ENCODE assay signal across 8 cellular contexts in the genomic region with DNA sequence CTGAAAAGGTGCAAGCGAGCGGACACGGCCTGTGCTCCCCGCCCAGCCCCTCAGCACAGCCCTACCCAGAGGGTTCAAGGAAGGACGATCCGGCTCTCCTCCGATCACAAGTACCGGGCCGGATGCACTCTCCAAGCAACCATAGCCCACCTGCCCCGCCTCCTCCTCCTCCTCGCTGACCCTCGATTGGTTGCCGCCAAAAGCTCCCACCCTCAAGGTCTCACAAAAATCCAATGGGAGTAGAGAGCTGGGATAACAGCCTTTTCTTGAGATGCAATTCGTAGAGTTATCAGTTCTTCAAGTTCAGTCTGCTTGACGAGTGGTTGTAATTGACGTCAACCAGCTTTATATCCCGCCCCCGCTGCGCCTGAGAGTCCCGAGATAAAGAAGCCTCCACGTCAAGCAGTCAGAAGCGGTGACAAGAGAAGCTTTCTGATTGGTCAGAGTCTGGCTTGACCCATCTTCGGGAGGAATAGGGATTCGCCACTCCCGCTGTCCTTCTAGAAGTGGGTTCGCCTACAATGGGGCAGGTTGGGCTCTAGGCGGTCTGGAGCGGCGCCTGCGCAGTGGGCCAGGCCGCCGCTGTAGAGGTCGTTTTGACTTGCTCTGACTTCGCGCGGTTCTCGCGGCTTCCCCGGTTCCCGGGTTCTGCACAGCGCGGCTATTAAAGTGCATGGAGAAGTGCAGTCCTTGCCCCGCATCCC. TPM values are rescaled to one million over a fixed set of nuclear protein-coding genes. Genes with fewer than 3 reads are reported as not detected.
DNase-seq lines count a peak whose midpoint lies in the region; ATAC-seq and TF ChIP-seq lines count a peak whose summit lies in the region.

TSS of gene IFT27 (minus strand) at position 154 of the 704 bp plus-strand sequence. CDS start 412 bp downstream, outside the sequence.

- peak within 1 kb of the TSS; percentile 76 for H3K9ac ChIP-seq in GM23248

- H3K9me2 ChIP-seq in DOHH2 (replicated peaks; ENCODE audit: control insufficient read depth, low read length) (no peaks in the 10 kb centered on the region), GM23248 (ENCODE audit: insufficient read depth) (no peaks in the 10 kb centered on the region)

- H3K4me2 ChIP-seq in DOHH2 (ENCODE audit: low read length) (peak within 1 kb of the TSS; percentile 72), GM23248 (ENCODE audit: unreplicated experiment) (peak within 1 kb of the TSS; percentile 88)

- DNase-seq in GM23248 (peak; percentile 100), LHCN-M2 (ENCODE audit: low read depth) (peak; percentile 100), RWPE2 (ENCODE audit: low spot score) (peak; percentile 98), fibroblast of mammary gland (ENCODE audit: low read depth) (peak; percentile 100)
- peak; percentile 98 for DNase-seq in activated T-helper 2 cell treated with anti-CD3 and anti-CD28 coated beads, Interferon-gamma antibody, Interleukin-2, Interleukin-4, amounts not matched to agents 10 μg/mL and 5 μg/mL and 100 μg/mL, durations not matched to agents 14 hours and 24 hours and 36 hours (ENCODE audit: low spot score)
- DNase-seq in naive thymus-derived CD8-positive, alpha-beta T cell = peak; percentile 86 to 100 (median 98)
- peak; percentile 95 to 99 (median 97) for DNase-seq in stimulated activated naive CD4-positive, alpha-beta T cell (lab: John Stamatoyannopoulos, UW)

- H3K27ac Mint-ChIP-seq in activated T-helper 2 cell treated with anti-CD3 and anti-CD28 coated beads, Interferon-gamma antibody, Interleukin-2, Interleukin-4, amounts not matched to agents 10 μg/mL and 5 μg/mL and 100 μg/mL, durations not matched to agents 14 hours and 24 hours and 36 hours = peak within 1 kb of the TSS; percentile 92
- H3K27ac Mint-ChIP-seq in naive thymus-derived CD8-positive, alpha-beta T cell = peak within 1 kb of the TSS; percentile 94 to 99 (median 96)

- ATAC-seq in RWPE2 (ENCODE audit: low read depth) = peak; percentile 97
- peak; percentile 86 to 88 for ATAC-seq in naive thymus-derived CD8-positive, alpha-beta T cell

- H3K9me3 Mint-ChIP-seq in activated T-helper 2 cell treated with anti-CD3 and anti-CD28 coated beads, Interferon-gamma antibody, Interleukin-2, Interleukin-4, amounts not matched to agents 10 μg/mL and 5 μg/mL and 100 μg/mL, durations not matched to agents 14 hours and 24 hours and 36 hours = no peaks in the 10 kb centered on the region
- H3K9me3 Mint-ChIP-seq in naive thymus-derived CD8-positive, alpha-beta T cell = no peaks in the 10 kb centered on the region

- H3F3A ChIP-seq in DOHH2 (ENCODE audit: control insufficient read depth, insufficient read depth) (no peaks in the 10 kb centered on the region), GM23248 (ENCODE audit: insufficient read depth) (no peaks in the 10 kb centered on the region)

- H3K79me2 ChIP-seq in DOHH2 (ENCODE audit: control insufficient read depth, low read length) (peaks cover 9% of the 10 kb centered on the region), GM23248 (ENCODE audit: insufficient read depth) (no peaks in the 10 kb centered on the region)

- H4K20me1 ChIP-seq in DOHH2 (ENCODE audit: control insufficient read depth, insufficient read depth, low read depth, low read length) (no peaks in the 10 kb centered on the region), GM23248 (ENCODE audit: insufficient read depth) (no peaks in the 10 kb centered on the region)

- no peaks in the 10 kb centered on the region for H3K36me3 Mint-ChIP-seq in activated T-helper 2 cell treated with anti-CD3 and anti-CD28 coated beads, Interferon-gamma antibody, Interleukin-2, Interleukin-4, amounts not matched to agents 10 μg/mL and 5 μg/mL and 100 μg/mL, durations not matched to agents 14 hours and 24 hours and 36 hours (ENCODE audit: low read depth)
- peaks cover 0 to 6% (median 0%) of the 10 kb centered on the region in 3 donors for H3K36me3 Mint-ChIP-seq in naive thymus-derived CD8-positive, alpha-beta T cell

- TF ChIP-seq CTCF in DOHH2 (IDR thresholded peaks at IDR 0.05; ENCODE audit: low read depth, low read length, poor library complexity, severe bottlenecking) = no peak
- no peak for TF ChIP-seq CTCF in RWPE2 (IDR thresholded peaks at IDR 0.05; ENCODE audit: poor library complexity, severe bottlenecking)
- no peak for TF ChIP-seq CTCF in fibroblast of mammary gland (conservative IDR thresholded peaks at IDR 0.05; ENCODE audit: control insufficient read depth, insufficient read depth, low read depth, low read length)

- peak within 1 kb of the TSS; percentile 91 for H3K4me3 Mint-ChIP-seq in activated T-helper 2 cell treated with anti-CD3 and anti-CD28 coated beads, Interferon-gamma antibody, Interleukin-2, Interleukin-4, amounts not matched to agents 10 μg/mL and 5 μg/mL and 100 μg/mL, durations not matched to agents 14 hours and 24 hours and 36 hours (ENCODE audit: low read depth)
- H3K4me3 Mint-ChIP-seq in naive thymus-derived CD8-positive, alpha-beta T cell = peak within 1 kb of the TSS; percentile 82 to 96 (median 92)

- H3K27me3 Mint-ChIP-seq in activated T-helper 2 cell treated with anti-CD3 and anti-CD28 coated beads, Interferon-gamma antibody, Interleukin-2, Interleukin-4, amounts not matched to agents 10 μg/mL and 5 μg/mL and 100 μg/mL, durations not matched to agents 14 hours and 24 hours and 36 hours (ENCODE audit: low read depth) = no peaks in the 10 kb centered on the region
- H3K27me3 Mint-ChIP-seq in naive thymus-derived CD8-positive, alpha-beta T cell = no peaks in the 10 kb centered on the region

- peak within 1 kb of the TSS; percentile 85 for H3K4me3 ChIP-seq in DOHH2 (ENCODE audit: low read length)
- peak within 1 kb of the TSS; percentile 77 for H3K4me3 ChIP-seq in GM23248
- H3K4me3 ChIP-seq in RWPE2 (ENCODE audit: severe bottlenecking) = peak within 1 kb of the TSS; percentile 45
- H3K4me3 ChIP-seq in fibroblast of mammary gland (ENCODE audit: control insufficient read depth, low read depth, low read length) = peak within 1 kb of the TSS; percentile 73

- no peaks in the 10 kb centered on the region for H3K9me3 ChIP-seq in DOHH2 (ENCODE audit: control insufficient read depth, insufficient read depth, low read length)
- no peaks in the 10 kb centered on the region for H3K9me3 ChIP-seq in GM23248 (ENCODE audit: low read depth)
- no peaks in the 10 kb centered on the region for H3K9me3 ChIP-seq in RWPE2 (ENCODE audit: severe bottlenecking)

- in situ Hi-C loops in GM23248 (cut with MboI) = no loop called here

- peak within 1 kb of the TSS; percentile 95 for H2AFZ ChIP-seq in GM23248

- POLR2A ChIA-PET in naive thymus-derived CD8-positive, alpha-beta T cell (lab: Charles Lee) = interaction anchor here (0.6 to 2.4 kb wide), 17 partner anchors 8 to 832 kb away, joined by 3 to 14 read pairs (median 4); partner anchors contain the start of genes EIF3D, GGA1 and MFNG

- 1% methylated on average over 37 to 40 of the region's 43 CpGs for WGBS in GM23248 (ENCODE audit: low coverage in 1 of 2, low lambda C conversion rate in 2 of 2, missing lambda C conversion rate in 2 of 2), 2 experiments

- intact Hi-C loops in activated T-helper 2 cell treated with anti-CD3 and anti-CD28 coated beads, Interferon-gamma antibody, Interleukin-2, Interleukin-4, amounts not matched to agents 10 μg/mL and 5 μg/mL and 100 μg/mL, durations not matched to agents 14 hours and 24 hours and 36 hours (cut with micrococcal nuclease) = loop anchor here (5.0 to 10.0 kb wide), 2 partner anchors 231 to 421 kb away; no protein-coding TSS in a partner anchor

- peaks cover 29% of the 10 kb centered on the region for H3K4me1 Mint-ChIP-seq in activated T-helper 2 cell treated with anti-CD3 and anti-CD28 coated beads, Interferon-gamma antibody, Interleukin-2, Interleukin-4, amounts not matched to agents 10 μg/mL and 5 μg/mL and 100 μg/mL, durations not matched to agents 14 hours and 24 hours and 36 hours (ENCODE audit: low read depth)
- H3K4me1 Mint-ChIP-seq in naive thymus-derived CD8-positive, alpha-beta T cell = peaks cover 22 to 38% (median 27%) of the 10 kb centered on the region in 4 donors

- H3K36me3 ChIP-seq in DOHH2 (ENCODE audit: control insufficient read depth, low read length) = no peaks in the 10 kb centered on the region
- H3K36me3 ChIP-seq in GM23248 (ENCODE audit: low read depth) = no peaks in the 10 kb centered on the region
- H3K36me3 ChIP-seq in RWPE2 (ENCODE audit: low read depth) = no peaks in the 10 kb centered on the region

- H3K4me1 ChIP-seq in DOHH2 (ENCODE audit: control insufficient read depth, low read length) (peaks cover 16% of the 10 kb centered on the region), GM23248 (ENCODE audit: insufficient read depth) (0 out of 2 replicates have a peak, but pooled peaks cover 6% of the 10 kb centered on the region), RWPE2 (ENCODE audit: insufficient read depth, poor library complexity, severe bottlenecking) (peaks cover 6% of the 10 kb centered on the region)

- H3K27me3 ChIP-seq in DOHH2 (ENCODE audit: control insufficient read depth, low read length) = no peaks in the 10 kb centered on the region
- no peaks in the 10 kb centered on the region for H3K27me3 ChIP-seq in GM23248 (replicated peaks; ENCODE audit: insufficient read depth)
- no peaks in the 10 kb centered on the region for H3K27me3 ChIP-seq in RWPE2 (ENCODE audit: insufficient read depth, poor library complexity, severe bottlenecking)

- no peak within 1 kb of the TSS for H3K27ac ChIP-seq in DOHH2 (ENCODE audit: low read depth, low read length)
- no peak within 1 kb of the TSS for H3K27ac ChIP-seq in GM23248
- peak within 1 kb of the TSS; percentile 29 for H3K27ac ChIP-seq in RWPE2 (ENCODE audit: poor library complexity, severe bottlenecking)

RNA-seq across cellular contexts. Expression of gene IFT27, which starts in this region (rescaled TPM):
- total RNA-seq in GM23248 (2014; rRNA removed; shearing (Covaris generic)) = 10.1 and 29.5 TPM in 2 replicates
- polyA plus RNA-seq in GM23248 (2016; fragmentation: Nextera tagmentation; extraction: Ambion mirVana) = 28.6 and 28.8 TPM in 2 replicates
- 6.3 and 9.4 TPM in 2 replicates for total RNA-seq in LHCN-M2 (2014; rRNA removed)
- 19.1 TPM for polyA plus RNA-seq in LHCN-M2 (2012)
- total RNA-seq in activated T-helper 2 cell treated with anti-CD3 and anti-CD28 coated beads, Interferon-gamma antibody, Interleukin-2, Interleukin-4, amounts not matched to agents 10 μg/mL and 5 μg/mL and 100 μg/mL, durations not matched to agents 14 hours and 24 hours and 36 hours = 30.0 and 34.7 TPM in 2 replicates
- 10 to 100 TPM; 29.0 to 30.3 TPM for total RNA-seq in naive thymus-derived CD8-positive, alpha-beta T cell
- 1 to 10 TPM; 8.1 to 10.0 (median 9.1) TPM for polyA plus RNA-seq in naive thymus-derived CD8-positive, alpha-beta T cell
